ENCODE assay signal across 12 cellular contexts in the genomic region with DNA sequence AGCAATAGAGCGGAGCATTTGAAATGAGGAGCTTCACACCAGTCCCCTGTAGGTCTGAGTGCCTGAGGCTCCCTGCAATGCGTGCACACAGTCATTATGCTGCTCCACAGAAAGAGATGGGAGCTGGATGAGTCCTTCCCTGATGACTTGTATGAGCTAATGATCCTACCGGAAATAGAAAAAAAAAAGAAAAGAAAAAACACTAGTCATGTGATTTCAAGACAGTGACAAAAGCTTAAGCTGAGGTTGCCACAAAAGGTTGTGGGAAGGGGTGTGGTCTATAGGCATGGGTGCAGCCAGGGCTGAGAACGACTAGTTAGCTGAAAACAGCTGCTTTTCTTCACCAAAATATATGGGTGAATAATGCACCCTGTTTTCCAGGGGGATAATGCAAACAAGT.
DNase-seq lines count a peak whose midpoint lies in the region; ATAC-seq and TF ChIP-seq lines count a peak whose summit lies in the region.
"Had no signal": no experiment of that assay in that cellular context is flagged by ENCODE, and none has a peak within 500 bp of the region (broad histone marks: within the 10 kb centered on the region; RNA-seq: fewer than 3 reads in every experiment).

No MANE protein-coding gene starts in this region.

- H3K36me3 Mint-ChIP-seq in activated naive CD4-positive, alpha-beta T cell treated with anti-CD3 and anti-CD28 coated beads, Interleukin-2, amount 10 ng/mL, durations not matched to agents 7 days and 5 days, result peaks cover 52% of the 10 kb centered on the region
- H3K36me3 Mint-ChIP-seq in nephron progenitor cell (ENCODE audit: low read depth), result no peaks in the 10 kb centered on the region
- H3K36me3 Mint-ChIP-seq: memory B cell had no signal

- ATAC-seq in GM21528 (IDR thresholded peaks at IDR 0.05; ENCODE audit: low FRiP score, unreplicated experiment) (no peak), SK-N-SH treated with all-trans-retinoic acid at 6 μM for 48 hours (no peak), GM21825 (IDR thresholded peaks at IDR 0.05; ENCODE audit: unreplicated experiment) (no peak)
- ATAC-seq: right lobe of liver had no signal

- peak overlapping the region; percentile 95 for H3K27ac Mint-ChIP-seq in activated naive CD4-positive, alpha-beta T cell treated with anti-CD3 and anti-CD28 coated beads, Interleukin-2, amount 10 ng/mL, durations not matched to agents 7 days and 5 days
- H3K27ac Mint-ChIP-seq in nephron progenitor cell, result peak overlapping the region; percentile 6
- H3K27ac Mint-ChIP-seq: memory B cell had no signal

- CTCF ChIA-PET in RWPE1 (lab: Yijun Ruan, JAX), result interaction anchor here (0.6 kb wide), 1 partner anchor 1917 kb away, joined by 5 read pairs; no protein-coding TSS in a partner anchor
- CTCF ChIA-PET in activated naive CD4-positive, alpha-beta T cell treated with anti-CD3 and anti-CD28 coated beads, Interleukin-2, amount 10 ng/mL, durations not matched to agents 7 days and 5 days (lab: Charles Lee), result interaction anchor here (1.1 to 1.9 kb wide), 4 partner anchors 79 to 375 kb away, joined by 4 to 6 read pairs (median 4); no protein-coding TSS in a partner anchor

- DNase-seq in HT1080 (ENCODE audit: low read depth), result peak; percentile 52
- no peak for DNase-seq in RWPE1 (ENCODE audit: low spot score)
- peak; percentile 84 for DNase-seq in activated naive CD4-positive, alpha-beta T cell treated with anti-CD3 and anti-CD28 coated beads, Interleukin-2, amount 10 ng/mL, durations not matched to agents 7 days and 5 days
- DNase-seq in nephron progenitor cell, result no peak
- no peak for DNase-seq in pons (ENCODE audit: low spot score)
- DNase-seq: H7, heart left ventricle, right lobe of liver had no signal

- H3K4me3 Mint-ChIP-seq in activated naive CD4-positive, alpha-beta T cell treated with anti-CD3 and anti-CD28 coated beads, Interleukin-2, amount 10 ng/mL, durations not matched to agents 7 days and 5 days, result peak overlapping the region; percentile 59
- H3K4me3 Mint-ChIP-seq in nephron progenitor cell, result no peak overlapping the region
- H3K4me3 Mint-ChIP-seq: memory B cell had no signal

- POLR2A ChIA-PET in RWPE1 (lab: Yijun Ruan, JAX; ENCODE audit: low non-redundant PET), result no interaction called here

- TF ChIP-seq CTCF in RWPE1 (conservative IDR thresholded peaks at IDR 0.05; ENCODE audit: low read depth) (no peak), nephron progenitor cell (IDR thresholded peaks at IDR 0.05) (no peak)

- H3K9me3 Mint-ChIP-seq in activated naive CD4-positive, alpha-beta T cell treated with anti-CD3 and anti-CD28 coated beads, Interleukin-2, amount 10 ng/mL, durations not matched to agents 7 days and 5 days, result peaks cover 36% of the 10 kb centered on the region
- H3K9me3 Mint-ChIP-seq in nephron progenitor cell, result peaks cover 2% of the 10 kb centered on the region
- H3K9me3 Mint-ChIP-seq: memory B cell had no signal

- H3K4me1 Mint-ChIP-seq in activated naive CD4-positive, alpha-beta T cell treated with anti-CD3 and anti-CD28 coated beads, Interleukin-2, amount 10 ng/mL, durations not matched to agents 7 days and 5 days, result peaks cover 92% of the 10 kb centered on the region
- peaks cover 61% of the 10 kb centered on the region for H3K4me1 Mint-ChIP-seq in nephron progenitor cell
- H3K4me1 Mint-ChIP-seq: memory B cell had no signal

- no peaks in the 10 kb centered on the region for H3K27me3 Mint-ChIP-seq in activated naive CD4-positive, alpha-beta T cell treated with anti-CD3 and anti-CD28 coated beads, Interleukin-2, amount 10 ng/mL, durations not matched to agents 7 days and 5 days
- peaks cover 10% of the 10 kb centered on the region for H3K27me3 Mint-ChIP-seq in nephron progenitor cell (ENCODE audit: low read depth, poor library complexity)

- H3K27ac ChIP-seq in RWPE1, result peak overlapping the region; percentile 61; the same call in 1 of the 2 replicates
- H3K27ac ChIP-seq: right lobe of liver had no signal

TF ChIP-seq in SK-N-SH treated with all-trans-retinoic acid at 6 μM for 48 hours, 23 proteins besides CTCF, POLR2A, EP300 and RAD21:
- TF ChIP-seq CSDC2 (CRISPR knock-in tag; IDR thresholded peaks at IDR 0.05), result no peak
- TF ChIP-seq, protein P1, sequence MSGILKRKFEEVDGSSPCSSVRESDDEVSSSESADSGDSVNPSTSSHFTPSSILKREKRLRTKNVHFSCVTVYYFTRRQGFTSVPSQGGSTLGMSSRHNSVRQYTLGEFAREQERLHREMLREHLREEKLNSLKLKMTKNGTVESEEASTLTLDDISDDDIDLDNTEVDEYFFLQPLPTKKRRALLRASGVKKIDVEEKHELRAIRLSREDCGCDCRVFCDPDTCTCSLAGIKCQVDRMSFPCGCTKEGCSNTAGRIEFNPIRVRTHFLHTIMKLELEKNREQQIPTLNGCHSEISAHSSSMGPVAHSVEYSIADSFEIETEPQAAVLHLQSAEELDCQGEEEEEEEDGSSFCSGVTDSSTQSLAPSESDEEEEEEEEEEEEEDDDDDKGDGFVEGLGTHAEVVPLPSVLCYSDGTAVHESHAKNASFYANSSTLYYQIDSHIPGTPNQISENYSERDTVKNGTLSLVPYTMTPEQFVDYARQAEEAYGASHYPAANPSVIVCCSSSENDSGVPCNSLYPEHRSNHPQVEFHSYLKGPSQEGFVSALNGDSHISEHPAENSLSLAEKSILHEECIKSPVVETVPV (CRISPR knock-in tag; IDR thresholded peaks at IDR 0.05), result no peak
- no peak for TF ChIP-seq ESRRG (CRISPR knock-in tag; IDR thresholded peaks at IDR 0.05)
- no peak for TF ChIP-seq ZNF70 (CRISPR knock-in tag; IDR thresholded peaks at IDR 0.05)
- TF ChIP-seq, protein P2, sequence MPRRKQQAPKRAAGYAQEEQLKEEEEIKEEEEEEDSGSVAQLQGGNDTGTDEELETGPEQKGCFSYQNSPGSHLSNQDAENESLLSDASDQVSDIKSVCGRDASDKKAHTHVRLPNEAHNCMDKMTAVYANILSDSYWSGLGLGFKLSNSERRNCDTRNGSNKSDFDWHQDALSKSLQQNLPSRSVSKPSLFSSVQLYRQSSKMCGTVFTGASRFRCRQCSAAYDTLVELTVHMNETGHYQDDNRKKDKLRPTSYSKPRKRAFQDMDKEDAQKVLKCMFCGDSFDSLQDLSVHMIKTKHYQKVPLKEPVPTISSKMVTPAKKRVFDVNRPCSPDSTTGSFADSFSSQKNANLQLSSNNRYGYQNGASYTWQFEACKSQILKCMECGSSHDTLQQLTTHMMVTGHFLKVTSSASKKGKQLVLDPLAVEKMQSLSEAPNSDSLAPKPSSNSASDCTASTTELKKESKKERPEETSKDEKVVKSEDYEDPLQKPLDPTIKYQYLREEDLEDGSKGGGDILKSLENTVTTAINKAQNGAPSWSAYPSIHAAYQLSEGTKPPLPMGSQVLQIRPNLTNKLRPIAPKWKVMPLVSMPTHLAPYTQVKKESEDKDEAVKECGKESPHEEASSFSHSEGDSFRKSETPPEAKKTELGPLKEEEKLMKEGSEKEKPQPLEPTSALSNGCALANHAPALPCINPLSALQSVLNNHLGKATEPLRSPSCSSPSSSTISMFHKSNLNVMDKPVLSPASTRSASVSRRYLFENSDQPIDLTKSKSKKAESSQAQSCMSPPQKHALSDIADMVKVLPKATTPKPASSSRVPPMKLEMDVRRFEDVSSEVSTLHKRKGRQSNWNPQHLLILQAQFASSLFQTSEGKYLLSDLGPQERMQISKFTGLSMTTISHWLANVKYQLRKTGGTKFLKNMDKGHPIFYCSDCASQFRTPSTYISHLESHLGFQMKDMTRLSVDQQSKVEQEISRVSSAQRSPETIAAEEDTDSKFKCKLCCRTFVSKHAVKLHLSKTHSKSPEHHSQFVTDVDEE (CRISPR knock-in tag; IDR thresholded peaks at IDR 0.05), result no peak
- TF ChIP-seq ZC3H10 (CRISPR knock-in tag; IDR thresholded peaks at IDR 0.05), result no peak
- no peak for TF ChIP-seq TCF4 (CRISPR knock-in tag; IDR thresholded peaks at IDR 0.05; ENCODE audit: borderline replicate concordance)
- TF ChIP-seq, protein P3, sequence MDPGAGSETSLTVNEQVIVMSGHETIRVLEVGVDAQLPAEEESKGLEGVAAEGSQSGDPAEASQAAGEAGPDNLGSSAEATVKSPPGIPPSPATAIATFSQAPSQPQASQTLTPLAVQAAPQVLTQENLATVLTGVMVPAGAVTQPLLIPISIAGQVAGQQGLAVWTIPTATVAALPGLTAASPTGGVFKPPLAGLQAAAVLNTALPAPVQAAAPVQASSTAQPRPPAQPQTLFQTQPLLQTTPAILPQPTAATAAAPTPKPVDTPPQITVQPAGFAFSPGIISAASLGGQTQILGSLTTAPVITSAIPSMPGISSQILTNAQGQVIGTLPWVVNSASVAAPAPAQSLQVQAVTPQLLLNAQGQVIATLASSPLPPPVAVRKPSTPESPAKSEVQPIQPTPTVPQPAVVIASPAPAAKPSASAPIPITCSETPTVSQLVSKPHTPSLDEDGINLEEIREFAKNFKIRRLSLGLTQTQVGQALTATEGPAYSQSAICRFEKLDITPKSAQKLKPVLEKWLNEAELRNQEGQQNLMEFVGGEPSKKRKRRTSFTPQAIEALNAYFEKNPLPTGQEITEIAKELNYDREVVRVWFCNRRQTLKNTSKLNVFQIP (CRISPR knock-in tag; IDR thresholded peaks at IDR 0.05; ENCODE audit: borderline replicate concordance, low read depth), result no peak
- TF ChIP-seq TOX (CRISPR knock-in tag; IDR thresholded peaks at IDR 0.05; ENCODE audit: borderline replicate concordance), result no peak
- no peak for TF ChIP-seq OSR1 (CRISPR knock-in tag; IDR thresholded peaks at IDR 0.05)
- no peak for TF ChIP-seq ZFP3 (CRISPR knock-in tag; IDR thresholded peaks at IDR 0.05)

Comparison
In these comparisons a context has a peak if more than half of its experiments do, and no peak if none do; other contexts are left out.
1. DNase-seq: peak in HT1080 (single experiment) and activated naive CD4-positive, alpha-beta T cell treated with anti-CD3 and anti-CD28 coated beads, Interleukin-2, amount 10 ng/mL, durations not matched to agents 7 days and 5 days (single experiment); none in RWPE1 (single experiment), nephron progenitor cell (single experiment) and pons (single experiment).